In genomic region chr11:66745356-66746235, GRCh38 we compare ENCODE assay signal across 1 cellular context.
TF ChIP-seq lines count a peak whose summit lies in the region.

No MANE protein-coding gene starts in this region.

TF ChIP-seq in HepG2, 621 proteins besides CTCF, POLR2A, EP300 and RAD21 (continued from another document and continues in another):
- TF ChIP-seq, protein P1, sequence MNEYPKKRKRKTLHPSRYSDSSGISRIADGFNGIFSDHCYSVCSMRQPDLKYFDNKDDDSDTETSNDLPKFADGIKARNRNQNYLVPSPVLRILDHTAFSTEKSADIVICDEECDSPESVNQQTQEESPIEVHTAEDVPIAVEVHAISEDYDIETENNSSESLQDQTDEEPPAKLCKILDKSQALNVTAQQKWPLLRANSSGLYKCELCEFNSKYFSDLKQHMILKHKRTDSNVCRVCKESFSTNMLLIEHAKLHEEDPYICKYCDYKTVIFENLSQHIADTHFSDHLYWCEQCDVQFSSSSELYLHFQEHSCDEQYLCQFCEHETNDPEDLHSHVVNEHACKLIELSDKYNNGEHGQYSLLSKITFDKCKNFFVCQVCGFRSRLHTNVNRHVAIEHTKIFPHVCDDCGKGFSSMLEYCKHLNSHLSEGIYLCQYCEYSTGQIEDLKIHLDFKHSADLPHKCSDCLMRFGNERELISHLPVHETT (CRISPR knock-in tag; conservative IDR thresholded peaks at IDR 0.05) = no peak
- TF ChIP-seq RFX3 (CRISPR knock-in tag; IDR thresholded peaks at IDR 0.05) (no peak), GATAD1 (CRISPR knock-in tag; IDR thresholded peaks at IDR 0.05) (no peak), ZNF672 (CRISPR knock-in tag; IDR thresholded peaks at IDR 0.05) (no peak), ZNF12 (CRISPR knock-in tag; IDR thresholded peaks at IDR 0.05) (no peak), FOXP1 (IDR thresholded peaks at IDR 0.05) (no peak), FOXP1 (CRISPR knock-in tag; IDR thresholded peaks at IDR 0.05) (no peak), ZFP37 (CRISPR knock-in tag; IDR thresholded peaks at IDR 0.05; ENCODE audit: borderline replicate concordance) (no peak), CSRNP1 (CRISPR knock-in tag; IDR thresholded peaks at IDR 0.05) (no peak; the same call in 1 of the 2 replicates), ZNF292 (CRISPR knock-in tag; IDR thresholded peaks at IDR 0.05; ENCODE audit: borderline replicate concordance, low read depth) (no peak), U2AF1 (optimal IDR thresholded peaks at IDR 0.05; ENCODE audit: low read depth, low read length) (no peak), ZNF7 (CRISPR knock-in tag; IDR thresholded peaks at IDR 0.05) (no peak), RBM39 (IDR thresholded peaks at IDR 0.05; ENCODE audit: low read depth, low read length, poor library complexity, severe bottlenecking) (no peak), ZKSCAN8 (CRISPR knock-in tag; IDR thresholded peaks at IDR 0.05; ENCODE audit: borderline replicate concordance) (no peak), FOXM1 (CRISPR knock-in tag; IDR thresholded peaks at IDR 0.05) (no peak), FOXA1 (IDR thresholded peaks at IDR 0.05) (no peak), FOXA1 (CRISPR knock-in tag; IDR thresholded peaks at IDR 0.05) (no peak), NCOA1 (CRISPR knock-in tag; IDR thresholded peaks at IDR 0.05) (no peak), ZNF205 (CRISPR knock-in tag; IDR thresholded peaks at IDR 0.05) (no peak), ZNF768 (CRISPR knock-in tag; IDR thresholded peaks at IDR 0.05) (no peak), ZNF138 (CRISPR knock-in tag; IDR thresholded peaks at IDR 0.05; ENCODE audit: low read depth) (no peak), RCOR2 (CRISPR knock-in tag; IDR thresholded peaks at IDR 0.05) (no peak), CHCHD3 (CRISPR knock-in tag; IDR thresholded peaks at IDR 0.05) (no peak), TMF1 (CRISPR knock-in tag; IDR thresholded peaks at IDR 0.05; ENCODE audit: low read depth) (no peak), ZNF781 (CRISPR knock-in tag; IDR thresholded peaks at IDR 0.05; ENCODE audit: borderline replicate concordance, not compliant biosample characterization) (no peak), RFXANK (CRISPR knock-in tag; IDR thresholded peaks at IDR 0.05) (no peak), ZNF589 (CRISPR knock-in tag; conservative IDR thresholded peaks at IDR 0.05) (no peak), SRF (IDR thresholded peaks at IDR 0.05; ENCODE audit: low read depth, low read length) (no peak), FOXK2 (IDR thresholded peaks at IDR 0.05) (no peak), NFKB2 (CRISPR knock-in tag; IDR thresholded peaks at IDR 0.05; ENCODE audit: borderline replicate concordance) (no peak), STAG1 (CRISPR knock-in tag; IDR thresholded peaks at IDR 0.05) (no peak), ZNF564 (CRISPR knock-in tag; IDR thresholded peaks at IDR 0.05) (no peak), FOSL2 (CRISPR knock-in tag; IDR thresholded peaks at IDR 0.05) (no peak), ZNF615 (CRISPR knock-in tag; IDR thresholded peaks at IDR 0.05; ENCODE audit: borderline replicate concordance) (no peak), ZNF224 (CRISPR knock-in tag; IDR thresholded peaks at IDR 0.05) (no peak), NRL (CRISPR knock-in tag; IDR thresholded peaks at IDR 0.05; ENCODE audit: borderline replicate concordance) (no peak), MTF1 (CRISPR knock-in tag; IDR thresholded peaks at IDR 0.05) (no peak), MTA1 (CRISPR knock-in tag; IDR thresholded peaks at IDR 0.05; ENCODE audit: borderline replicate concordance) (no peak), ZNF788 (CRISPR knock-in tag; IDR thresholded peaks at IDR 0.05; ENCODE audit: borderline replicate concordance) (no peak), KLF12 (CRISPR knock-in tag; IDR thresholded peaks at IDR 0.05; ENCODE audit: borderline replicate concordance) (0 out of 2 replicates have a peak, but pooled peaks have one; percentile 24), NR2C2 (CRISPR knock-in tag; IDR thresholded peaks at IDR 0.05; ENCODE audit: borderline replicate concordance) (no peak), POLR2AphosphoS5 (IDR thresholded peaks at IDR 0.05; ENCODE audit: low read depth, low read length) (no peak), UBTF (CRISPR knock-in tag; IDR thresholded peaks at IDR 0.05) (0 out of 2 replicates have a peak, but pooled peaks have one; percentile 11), ZEB1 (IDR thresholded peaks at IDR 0.05; ENCODE audit: insufficient replicate concordance, low read depth) (no peak), HNRNPUL1 (IDR thresholded peaks at IDR 0.05; ENCODE audit: low read depth, low read length) (no peak), ARID4A (CRISPR knock-in tag; IDR thresholded peaks at IDR 0.05; ENCODE audit: borderline replicate concordance) (no peak), ZNF432 (CRISPR knock-in tag; IDR thresholded peaks at IDR 0.05; ENCODE audit: borderline replicate concordance) (no peak)
- TF ChIP-seq, protein P2, sequence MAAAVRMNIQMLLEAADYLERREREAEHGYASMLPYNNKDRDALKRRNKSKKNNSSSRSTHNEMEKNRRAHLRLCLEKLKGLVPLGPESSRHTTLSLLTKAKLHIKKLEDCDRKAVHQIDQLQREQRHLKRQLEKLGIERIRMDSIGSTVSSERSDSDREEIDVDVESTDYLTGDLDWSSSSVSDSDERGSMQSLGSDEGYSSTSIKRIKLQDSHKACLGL (CRISPR knock-in tag; IDR thresholded peaks at IDR 0.05) = no peak
- TF ChIP-seq, protein P3, sequence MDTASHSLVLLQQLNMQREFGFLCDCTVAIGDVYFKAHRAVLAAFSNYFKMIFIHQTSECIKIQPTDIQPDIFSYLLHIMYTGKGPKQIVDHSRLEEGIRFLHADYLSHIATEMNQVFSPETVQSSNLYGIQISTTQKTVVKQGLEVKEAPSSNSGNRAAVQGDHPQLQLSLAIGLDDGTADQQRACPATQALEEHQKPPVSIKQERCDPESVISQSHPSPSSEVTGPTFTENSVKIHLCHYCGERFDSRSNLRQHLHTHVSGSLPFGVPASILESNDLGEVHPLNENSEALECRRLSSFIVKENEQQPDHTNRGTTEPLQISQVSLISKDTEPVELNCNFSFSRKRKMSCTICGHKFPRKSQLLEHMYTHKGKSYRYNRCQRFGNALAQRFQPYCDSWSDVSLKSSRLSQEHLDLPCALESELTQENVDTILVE (CRISPR knock-in tag; IDR thresholded peaks at IDR 0.05) = no peak
- TF ChIP-seq, protein P4, sequence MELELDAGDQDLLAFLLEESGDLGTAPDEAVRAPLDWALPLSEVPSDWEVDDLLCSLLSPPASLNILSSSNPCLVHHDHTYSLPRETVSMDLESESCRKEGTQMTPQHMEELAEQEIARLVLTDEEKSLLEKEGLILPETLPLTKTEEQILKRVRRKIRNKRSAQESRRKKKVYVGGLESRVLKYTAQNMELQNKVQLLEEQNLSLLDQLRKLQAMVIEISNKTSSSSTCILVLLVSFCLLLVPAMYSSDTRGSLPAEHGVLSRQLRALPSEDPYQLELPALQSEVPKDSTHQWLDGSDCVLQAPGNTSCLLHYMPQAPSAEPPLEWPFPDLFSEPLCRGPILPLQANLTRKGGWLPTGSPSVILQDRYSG (CRISPR knock-in tag; IDR thresholded peaks at IDR 0.05) = no peak
- TF ChIP-seq, protein P5, sequence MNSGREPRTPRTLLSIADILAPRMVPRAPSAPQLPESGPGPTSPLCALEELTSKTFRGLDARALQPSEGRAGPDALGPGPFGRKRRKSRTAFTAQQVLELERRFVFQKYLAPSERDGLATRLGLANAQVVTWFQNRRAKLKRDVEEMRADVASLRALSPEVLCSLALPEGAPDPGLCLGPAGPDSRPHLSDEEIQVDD (CRISPR knock-in tag; IDR thresholded peaks at IDR 0.05; ENCODE audit: borderline replicate concordance) = no peak
- TF ChIP-seq, protein P6, sequence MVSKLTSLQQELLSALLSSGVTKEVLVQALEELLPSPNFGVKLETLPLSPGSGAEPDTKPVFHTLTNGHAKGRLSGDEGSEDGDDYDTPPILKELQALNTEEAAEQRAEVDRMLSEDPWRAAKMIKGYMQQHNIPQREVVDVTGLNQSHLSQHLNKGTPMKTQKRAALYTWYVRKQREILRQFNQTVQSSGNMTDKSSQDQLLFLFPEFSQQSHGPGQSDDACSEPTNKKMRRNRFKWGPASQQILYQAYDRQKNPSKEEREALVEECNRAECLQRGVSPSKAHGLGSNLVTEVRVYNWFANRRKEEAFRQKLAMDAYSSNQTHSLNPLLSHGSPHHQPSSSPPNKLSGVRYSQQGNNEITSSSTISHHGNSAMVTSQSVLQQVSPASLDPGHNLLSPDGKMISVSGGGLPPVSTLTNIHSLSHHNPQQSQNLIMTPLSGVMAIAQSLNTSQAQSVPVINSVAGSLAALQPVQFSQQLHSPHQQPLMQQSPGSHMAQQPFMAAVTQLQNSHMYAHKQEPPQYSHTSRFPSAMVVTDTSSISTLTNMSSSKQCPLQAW (CRISPR knock-in tag; IDR thresholded peaks at IDR 0.05) = no peak
- TF ChIP-seq, protein P7, sequence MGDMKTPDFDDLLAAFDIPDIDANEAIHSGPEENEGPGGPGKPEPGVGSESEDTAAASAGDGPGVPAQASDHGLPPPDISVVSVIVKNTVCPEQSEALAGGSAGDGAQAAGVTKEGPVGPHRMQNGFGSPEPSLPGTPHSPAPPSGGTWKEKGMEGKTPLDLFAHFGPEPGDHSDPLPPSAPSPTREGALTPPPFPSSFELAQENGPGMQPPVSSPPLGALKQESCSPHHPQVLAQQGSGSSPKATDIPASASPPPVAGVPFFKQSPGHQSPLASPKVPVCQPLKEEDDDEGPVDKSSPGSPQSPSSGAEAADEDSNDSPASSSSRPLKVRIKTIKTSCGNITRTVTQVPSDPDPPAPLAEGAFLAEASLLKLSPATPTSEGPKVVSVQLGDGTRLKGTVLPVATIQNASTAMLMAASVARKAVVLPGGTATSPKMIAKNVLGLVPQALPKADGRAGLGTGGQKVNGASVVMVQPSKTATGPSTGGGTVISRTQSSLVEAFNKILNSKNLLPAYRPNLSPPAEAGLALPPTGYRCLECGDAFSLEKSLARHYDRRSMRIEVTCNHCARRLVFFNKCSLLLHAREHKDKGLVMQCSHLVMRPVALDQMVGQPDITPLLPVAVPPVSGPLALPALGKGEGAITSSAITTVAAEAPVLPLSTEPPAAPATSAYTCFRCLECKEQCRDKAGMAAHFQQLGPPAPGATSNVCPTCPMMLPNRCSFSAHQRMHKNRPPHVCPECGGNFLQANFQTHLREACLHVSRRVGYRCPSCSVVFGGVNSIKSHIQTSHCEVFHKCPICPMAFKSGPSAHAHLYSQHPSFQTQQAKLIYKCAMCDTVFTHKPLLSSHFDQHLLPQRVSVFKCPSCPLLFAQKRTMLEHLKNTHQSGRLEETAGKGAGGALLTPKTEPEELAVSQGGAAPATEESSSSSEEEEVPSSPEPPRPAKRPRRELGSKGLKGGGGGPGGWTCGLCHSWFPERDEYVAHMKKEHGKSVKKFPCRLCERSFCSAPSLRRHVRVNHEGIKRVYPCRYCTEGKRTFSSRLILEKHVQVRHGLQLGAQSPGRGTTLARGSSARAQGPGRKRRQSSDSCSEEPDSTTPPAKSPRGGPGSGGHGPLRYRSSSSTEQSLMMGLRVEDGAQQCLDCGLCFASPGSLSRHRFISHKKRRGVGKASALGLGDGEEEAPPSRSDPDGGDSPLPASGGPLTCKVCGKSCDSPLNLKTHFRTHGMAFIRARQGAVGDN (CRISPR knock-in tag; IDR thresholded peaks at IDR 0.05) = 0 out of 2 replicates have a peak, but pooled peaks have one; percentile 24
